Comparison of ENCODE assay signal across 1 cellular context in genomic region chr5:10573487-10574145, GRCh38.
TF ChIP-seq lines count a peak whose summit lies in the region.

No MANE protein-coding gene starts in this region.

TF ChIP-seq in WTC11, 78 proteins besides CTCF, POLR2A, EP300 and RAD21 (continued from another document):
- TF ChIP-seq USF1 (CRISPR knock-in tag; IDR thresholded peaks at IDR 0.05), result no peak
- TF ChIP-seq JAZF1 (CRISPR knock-in tag; IDR thresholded peaks at IDR 0.05), result no peak
- TF ChIP-seq PRDM15 (CRISPR knock-in tag; IDR thresholded peaks at IDR 0.05), result no peak
- TF ChIP-seq HMGXB4 (CRISPR knock-in tag; IDR thresholded peaks at IDR 0.05), result no peak
- TF ChIP-seq NFATC4 (CRISPR knock-in tag; IDR thresholded peaks at IDR 0.05), result no peak
- no peak for TF ChIP-seq ZNF317 (CRISPR knock-in tag; IDR thresholded peaks at IDR 0.05; ENCODE audit: borderline replicate concordance, low read depth)
- no peak for TF ChIP-seq ZSCAN18 (CRISPR knock-in tag; IDR thresholded peaks at IDR 0.05)
TF ChIP-seq in WTC11: peak in this region for 0.
